17 cellular contexts compared by ENCODE assay signal in genomic region chr9:127506814-127507750, GRCh38. TPM values are rescaled to one million over a fixed set of nuclear protein-coding genes. Genes with fewer than 3 reads are reported as not detected.
DNase-seq lines count a peak whose midpoint lies in the region; TF ChIP-seq lines count a peak whose summit lies in the region.
"Had no signal": no experiment of that assay in that cellular context is flagged by ENCODE, and none has a peak within 500 bp of the region (broad histone marks: within the 10 kb centered on the region; RNA-seq: fewer than 3 reads in every experiment).

No MANE protein-coding gene starts in this region.

- DNase-seq in EH (ENCODE audit: low read depth) (peak; percentile 68), RPMI7951 (ENCODE audit: low read depth) (peak; percentile 97), choroid plexus epithelial cell (ENCODE audit: low read depth) (peak; percentile 68), posterior vena cava (ENCODE audit: low spot score) (peak; percentile 80), DMS153 treated with DMSO at 0.1 percent for 48 hours (lab: John Stamatoyannopoulos, UW; ENCODE audit: unreplicated experiment) (no peak), cerebellar cortex (ENCODE audit: low spot score) (no peak), mesenteric fat pad (ENCODE audit: low spot score) (no peak), GM19238 (ENCODE audit: insufficient read length, low spot score) (no peak)
- DNase-seq: activated CD4-positive, alpha-beta T cell treated with anti-CD3 and anti-CD28 coated beads, Interleukin-2, amount 10 ng/mL, durations not matched to agents 24 days and 14 days; activated T-cell treated with anti-CD3 and anti-CD28 coated beads, Interleukin-2, amount 50 U/mL, for 72 hours; amygdala; DMS79 treated with DMSO at 0.1 percent for 48 hours; foreskin melanocyte; NCI-H2171 treated with DMSO at 0.1 percent for 48 hours; stimulated activated CD4-positive, alpha-beta T cell treated with anti-CD3 and anti-CD28 coated beads, Interleukin-15, amount 100 ng/mL, for 24 hours had no signal

- intact Hi-C loops in posterior vena cava (cut with DNase I), result loop anchor here (2.0 to 10.0 kb wide), 4 partner anchors 26 to 218 kb away; a partner anchor contains a TSS

- TF ChIP-seq CTCF in choroid plexus epithelial cell (conservative IDR thresholded peaks at IDR 0.05; ENCODE audit: low read depth, low read length), result peak; percentile 25

- no peak overlapping the region for H3K4me3 ChIP-seq in choroid plexus epithelial cell (ENCODE audit: low read depth, low read length)
- H3K4me3 ChIP-seq: ovary, suprapubic skin had no signal

RNA-seq across cellular contexts. Expression of gene LRSAM1, which starts 55.8 kb away (rescaled TPM):
- total RNA-seq in RPMI7951 (2014; rRNA removed; shearing (Covaris generic)), result 6.1 and 7.1 TPM in 2 replicates
- total RNA-seq in posterior vena cava (10 to 100 TPM; 15.6 to 16.9 TPM), mesenteric fat pad (12.2 TPM)

RNA-seq across cellular contexts. Expression of gene RPL12, which starts 55.9 kb away (rescaled TPM):
- total RNA-seq in RPMI7951 (2014; rRNA removed; shearing (Covaris generic)), result 1,607 and 1,832 TPM in 2 replicates
- total RNA-seq in posterior vena cava, result 1,000 to 10,000 TPM in 1 of 2 donors, 100 to 1,000 TPM in 1; 993 to 1,044 TPM
- 1,060 TPM for total RNA-seq in mesenteric fat pad

Comparison
In these comparisons a context has a peak if more than half of its experiments do, and no peak if none do; other contexts are left out.
1. DNase-seq: peak in EH (single experiment), RPMI7951 (single experiment), choroid plexus epithelial cell (single experiment) and posterior vena cava (single experiment); none in DMS153 treated with DMSO at 0.1 percent for 48 hours (single experiment), cerebellar cortex (single experiment), mesenteric fat pad (single experiment) and GM19238 (single experiment).